In genomic region chr4:16967722-16968121, GRCh38 we compare ENCODE assay signal across 15 cellular contexts.
DNase-seq lines count a peak whose midpoint lies in the region; ATAC-seq, FAIRE-seq and TF ChIP-seq lines count a peak whose summit lies in the region.
"Had no signal": no experiment of that assay in that cellular context is flagged by ENCODE, and none has a peak within 500 bp of the region (broad histone marks: within the 10 kb centered on the region; RNA-seq: fewer than 3 reads in every experiment).

No MANE protein-coding gene starts in this region.

- H3K4me3 ChIP-seq in right atrium auricular region (no peak overlapping the region), psoas muscle (no peak overlapping the region), HepG2 (replicated peaks in 1 of 3; ENCODE audit: insufficient read depth in 1 of 3, low read depth in 2 of 3, low read length in 3 of 3) (no peak overlapping the region)
- H3K4me3 ChIP-seq: MG63, Peyer's patch had no signal

- no peaks in the 10 kb centered on the region for H3K36me3 Mint-ChIP-seq in brain
- H3K36me3 Mint-ChIP-seq: activated CD8-positive, alpha-beta memory T cell treated with anti-CD3 and anti-CD28 coated beads, Interleukin-2, amount 10 ng/mL, durations not matched to agents 7 days and 5 days; activated naive CD8-positive, alpha-beta T cell treated with anti-CD3 and anti-CD28 coated beads, Interleukin-2, amount 10 ng/mL, durations not matched to agents 7 days and 5 days; natural killer cell had no signal

- H3K4me1 Mint-ChIP-seq in brain, result peaks cover 8% of the 10 kb centered on the region
- H3K4me1 Mint-ChIP-seq: activated CD8-positive, alpha-beta memory T cell treated with anti-CD3 and anti-CD28 coated beads, Interleukin-2, amount 10 ng/mL, durations not matched to agents 7 days and 5 days; activated naive CD8-positive, alpha-beta T cell treated with anti-CD3 and anti-CD28 coated beads, Interleukin-2, amount 10 ng/mL, durations not matched to agents 7 days and 5 days; natural killer cell had no signal

- H2AFZ ChIP-seq in HepG2 (ENCODE audit: low read length), result no peak overlapping the region

- POLR2A ChIA-PET in HepG2 (lab: Yijun Ruan, JAX), result no interaction called here

- WGBS in psoas muscle, 3 donors, result 14 to 20% (median 16%) methylated on average over 5 of the region's 5 CpGs
- 4% methylated on average over 5 of the region's 5 CpGs for WGBS in HepG2 (ENCODE audit: low lambda C conversion rate)

- H3K4me1 ChIP-seq in right atrium auricular region, result peaks cover 0 to 15% of the 10 kb centered on the region in 2 donors
- no peaks in the 10 kb centered on the region for H3K4me1 ChIP-seq in psoas muscle
- 0 out of 2 replicates have a peak, but pooled peaks cover 6% of the 10 kb centered on the region for H3K4me1 ChIP-seq in HepG2 (ENCODE audit: insufficient read depth, low read length)

- H3K9me3 ChIP-seq in right atrium auricular region (no peaks in the 10 kb centered on the region), psoas muscle (no peaks in the 10 kb centered on the region), HepG2 (ENCODE audit: low read length) (no peaks in the 10 kb centered on the region)
- H3K9me3 ChIP-seq: MG63, Peyer's patch had no signal

- no peaks in the 10 kb centered on the region for H3K27me3 ChIP-seq in right atrium auricular region
- H3K27me3 ChIP-seq in psoas muscle (ENCODE audit: insufficient read depth in 3 of 3, low read length in 2 of 3), result no peaks in the 10 kb centered on the region
- peaks cover 0 to 8% of the 10 kb centered on the region in 2 experiments; a peak in 2 of 5 replicates for H3K27me3 ChIP-seq in HepG2 (ENCODE audit: control insufficient read depth in 1 of 2, insufficient read depth in 2 of 2, low read length in 2 of 2)
- H3K27me3 ChIP-seq: MG63, Peyer's patch had no signal

- H3K79me2 ChIP-seq in HepG2 (ENCODE audit: insufficient read depth, low read length), result no peaks in the 10 kb centered on the region

- in situ Hi-C loops in HepG2 (cut with HindIII; ENCODE audit: extremely low pct_ligation_motif_present, low pct_unique_long_range_greater_than_20kb), result no loop called here

- no peak overlapping the region for H3K9ac ChIP-seq in HepG2 (ENCODE audit: insufficient read depth, low read depth, low read length)

- no peak for FAIRE-seq in HepG2 (lab: Jason Lieb, UNC)

- H3K36me3 ChIP-seq in right atrium auricular region (no peaks in the 10 kb centered on the region), psoas muscle (ENCODE audit: insufficient read depth in 1 of 2, low read depth in 1 of 2) (no peaks in the 10 kb centered on the region), HepG2 (replicated peaks in 1 of 2; ENCODE audit: control insufficient read depth in 1 of 2, insufficient read depth in 2 of 2, low read length in 2 of 2) (no peaks in the 10 kb centered on the region)
- H3K36me3 ChIP-seq: MG63, Peyer's patch had no signal

- peak overlapping the region in 1 of 2 donors; percentile 11 for H3K27ac ChIP-seq in right atrium auricular region
- H3K27ac ChIP-seq in psoas muscle, result no peak overlapping the region
- H3K27ac ChIP-seq in HepG2 (ENCODE audit: extremely low read length, insufficient read depth, low read length), result no peak overlapping the region
- H3K27ac ChIP-seq: Peyer's patch had no signal

- H3K4me3 Mint-ChIP-seq in brain, result no peak overlapping the region
- H3K4me3 Mint-ChIP-seq: activated CD8-positive, alpha-beta memory T cell treated with anti-CD3 and anti-CD28 coated beads, Interleukin-2, amount 10 ng/mL, durations not matched to agents 7 days and 5 days; activated naive CD8-positive, alpha-beta T cell treated with anti-CD3 and anti-CD28 coated beads, Interleukin-2, amount 10 ng/mL, durations not matched to agents 7 days and 5 days; natural killer cell had no signal

- no peaks in the 10 kb centered on the region for H3K27me3 Mint-ChIP-seq in brain
- H3K27me3 Mint-ChIP-seq: activated CD8-positive, alpha-beta memory T cell treated with anti-CD3 and anti-CD28 coated beads, Interleukin-2, amount 10 ng/mL, durations not matched to agents 7 days and 5 days; activated naive CD8-positive, alpha-beta T cell treated with anti-CD3 and anti-CD28 coated beads, Interleukin-2, amount 10 ng/mL, durations not matched to agents 7 days and 5 days had no signal

- TF ChIP-seq POLR2A in HepG2 (IDR thresholded peaks at IDR 0.05; ENCODE audit: insufficient read depth in 1 of 2, low read depth in 2 of 2, low read length in 2 of 2), result no peak

- peak in 1 of 4 donors; percentile 30 for ATAC-seq in psoas muscle
- ATAC-seq in HepG2, result no peak
- ATAC-seq: activated CD8-positive, alpha-beta memory T cell treated with anti-CD3 and anti-CD28 coated beads, Interleukin-2, amount 10 ng/mL, durations not matched to agents 7 days and 5 days; natural killer cell had no signal

- H3K4me2 ChIP-seq in HepG2 (ENCODE audit: low read depth, low read length), result no peak overlapping the region

- DNase-seq in AG08396 (ENCODE audit: low spot score) (peak; percentile 23), right atrium auricular region (ENCODE audit: low spot score) (peak; percentile 61), psoas muscle (peak; percentile 34 to 63), HT-29 (ENCODE audit: low spot score) (no peak), Kasumi-1 (lab: John Stamatoyannopoulos, UW) (no peak), HepG2 (ENCODE audit: low spot score) (no peak)
- no peak for DNase-seq in activated CD4-positive, alpha-beta T cell treated with anti-CD3 and anti-CD28 coated beads for 4 hours
- DNase-seq: activated CD8-positive, alpha-beta memory T cell treated with anti-CD3 and anti-CD28 coated beads, Interleukin-2, amount 10 ng/mL, durations not matched to agents 7 days and 5 days; activated naive CD8-positive, alpha-beta T cell treated with anti-CD3 and anti-CD28 coated beads, Interleukin-2, amount 10 ng/mL, durations not matched to agents 7 days and 5 days; MG63; natural killer cell; NCI-H2227 treated with DMSO at 0.1 percent for 48 hours; stimulated activated CD4-positive, alpha-beta T cell treated with anti-CD3 and anti-CD28 coated beads, Interleukin-2, amount 100 ng/mL, for 48 hours had no signal

- H4K20me1 ChIP-seq in HepG2 (ENCODE audit: insufficient read depth, low read length), result no peaks in the 10 kb centered on the region

- no peak for TF ChIP-seq CTCF in brain (conservative IDR thresholded peaks at IDR 0.05)
- TF ChIP-seq CTCF in right atrium auricular region (IDR thresholded peaks at IDR 0.05), result no peak
- no peak for TF ChIP-seq CTCF in psoas muscle (IDR thresholded peaks at IDR 0.05)
- no peak for TF ChIP-seq CTCF in HepG2 (CRISPR knock-in tag; IDR thresholded peaks at IDR 0.05)

- H3K9me3 Mint-ChIP-seq in brain, result peaks cover 0 to 4% (median 2%) of the 10 kb centered on the region in 5 experiments
- H3K9me3 Mint-ChIP-seq: activated naive CD8-positive, alpha-beta T cell treated with anti-CD3 and anti-CD28 coated beads, Interleukin-2, amount 10 ng/mL, durations not matched to agents 7 days and 5 days; natural killer cell had no signal

- CTCF ChIA-PET in HepG2 (lab: Yijun Ruan, JAX; ENCODE audit: low intra/inter-chr PET ratio, low total read pairs), result no interaction called here

- TF ChIP-seq EP300 in HepG2 (IDR thresholded peaks at IDR 0.05; ENCODE audit: low read depth in 2 of 2, low read length in 2 of 2) (no peak), HepG2 (CRISPR knock-in tag; IDR thresholded peaks at IDR 0.05; ENCODE audit: borderline replicate concordance) (no peak)

- H3K27ac Mint-ChIP-seq in brain, result peak overlapping the region in 3 of 5 experiments; percentile 29 to 83 (median 73)
- H3K27ac Mint-ChIP-seq: activated CD8-positive, alpha-beta memory T cell treated with anti-CD3 and anti-CD28 coated beads, Interleukin-2, amount 10 ng/mL, durations not matched to agents 7 days and 5 days; activated naive CD8-positive, alpha-beta T cell treated with anti-CD3 and anti-CD28 coated beads, Interleukin-2, amount 10 ng/mL, durations not matched to agents 7 days and 5 days; natural killer cell had no signal

- intact Hi-C loops in psoas muscle (cut with DNase I) (no loop called here), HepG2 (cut with micrococcal nuclease; ENCODE audit: unreplicated experiment) (no loop called here)

- no TSS peak for BruUV-seq in HepG2 (replicated peaks; lab: Mats Ljungman, UMichigan)

- no peak for TF ChIP-seq RAD21 in HepG2 (CRISPR knock-in tag; IDR thresholded peaks at IDR 0.05)

TF ChIP-seq in HepG2, 621 proteins besides CTCF, POLR2A, EP300 and RAD21 (continues in another document):
- TF ChIP-seq TERF1 (CRISPR knock-in tag; IDR thresholded peaks at IDR 0.05), result no peak
- TF ChIP-seq ZNF513 (CRISPR knock-in tag; conservative IDR thresholded peaks at IDR 0.05), result no peak
- TF ChIP-seq JDP2 (CRISPR knock-in tag; IDR thresholded peaks at IDR 0.05; ENCODE audit: borderline replicate concordance), result no peak

Comparison
In these comparisons a context has a peak if more than half of its experiments do, and no peak if none do; other contexts are left out.
1. DNase-seq: peak in AG08396 (single experiment), right atrium auricular region (single experiment) and psoas muscle (2 of 2); none in HT-29 (single experiment), Kasumi-1 (0 of 2), activated CD4-positive, alpha-beta T cell treated with anti-CD3 and anti-CD28 coated beads for 4 hours (0 of 2) and HepG2 (single experiment).